Comparison of ENCODE assay signal across 11 cellular contexts in genomic region chr6:41451515-41452163, GRCh38.
A peak's percentile ranks its signal among the peaks of the same experiment; 100 is the strongest.
DNase-seq lines count a peak whose midpoint lies in the region; ATAC-seq, FAIRE-seq and TF ChIP-seq lines count a peak whose summit lies in the region.
"Had no signal": no experiment of that assay in that cellular context is flagged by ENCODE, and none has a peak within 500 bp of the region (broad histone marks: within the 10 kb centered on the region; RNA-seq: fewer than 3 reads in every experiment).

No MANE protein-coding gene starts in this region.

- H3K27ac Mint-ChIP-seq in activated T-helper 17 cell treated with anti-CD3 and anti-CD28 coated beads, Interleukin-2, amount 50 U/mL, for 72 hours: no peak overlapping the region

- no peak for TF ChIP-seq CTCF in heart left ventricle (IDR thresholded peaks at IDR 0.05)

- no peak for FAIRE-seq in GM12891 (lab: Jason Lieb, UNC)
- FAIRE-seq: RCC 7860 had no signal

- H3K4me3 Mint-ChIP-seq in activated T-helper 17 cell treated with anti-CD3 and anti-CD28 coated beads, Interleukin-2, amount 50 U/mL, for 72 hours: no peak overlapping the region
- H3K4me3 Mint-ChIP-seq: naive B cell had no signal

- DNase-seq in Right ventricle myocardium inferior (ENCODE audit: missing footprints) (no peak), cardiac septum (ENCODE audit: low spot score) (no peak), heart left ventricle (peak in 4 of 5 donors; percentile 55 to 73 (median 65)), posterior vena cava (ENCODE audit: low spot score) (peak; percentile 87), GM12891 (ENCODE audit: insufficient read length, low spot score) (no peak), NCI-H1092 treated with DMSO at 0.1 percent for 48 hours (lab: John Stamatoyannopoulos, UW) (no peak)
- no peak for DNase-seq in activated CD4-positive, alpha-beta T cell treated with anti-CD3 and anti-CD28 coated beads for 48 hours
- DNase-seq: naive B cell, T1000 had no signal

- no peaks in the 10 kb centered on the region for H3K36me3 ChIP-seq in heart left ventricle

- ATAC-seq in Right ventricle myocardium inferior (peak; percentile 83), heart left ventricle (peak; percentile 80 to 89 (median 86))
- no peak for ATAC-seq in activated T-helper 17 cell treated with anti-CD3 and anti-CD28 coated beads, Interleukin-2, amount 50 U/mL, for 72 hours (replicated peaks)

- H3K27ac ChIP-seq in heart left ventricle: peak overlapping the region; percentile 62 to 96 (median 86)

- no peaks in the 10 kb centered on the region for H3K27me3 Mint-ChIP-seq in activated T-helper 17 cell treated with anti-CD3 and anti-CD28 coated beads, Interleukin-2, amount 50 U/mL, for 72 hours

- WGBS in heart left ventricle, 4 donors: 34 to 51% (median 38%) methylated on average over 22 of the region's 22 CpGs

- H3K9me3 Mint-ChIP-seq in activated T-helper 17 cell treated with anti-CD3 and anti-CD28 coated beads, Interleukin-2, amount 50 U/mL, for 72 hours: no peaks in the 10 kb centered on the region
- H3K9me3 Mint-ChIP-seq: naive B cell had no signal

- H3K36me3 Mint-ChIP-seq in activated T-helper 17 cell treated with anti-CD3 and anti-CD28 coated beads, Interleukin-2, amount 50 U/mL, for 72 hours (ENCODE audit: low read depth): no peaks in the 10 kb centered on the region
- H3K36me3 Mint-ChIP-seq: naive B cell had no signal

- no peaks in the 10 kb centered on the region for H3K4me1 Mint-ChIP-seq in activated T-helper 17 cell treated with anti-CD3 and anti-CD28 coated beads, Interleukin-2, amount 50 U/mL, for 72 hours

- H3K4me3 ChIP-seq in heart left ventricle: peak overlapping the region in 2 of 12 donors; percentile 7 to 15

- peaks cover 0 to 6% (median 0%) of the 10 kb centered on the region in 9 donors for H3K27me3 ChIP-seq in heart left ventricle

- intact Hi-C loops in Right ventricle myocardium inferior (cut with DNase I): no loop called here
- intact Hi-C loops in cardiac septum (cut with DNase I): loop anchor here (2.0 kb wide), 2 partner anchors 25 to 81 kb away; no protein-coding TSS in a partner anchor
- intact Hi-C loops in heart left ventricle (cut with DNase I): loop anchor here in 3 of 10 donors (2.0 to 10.0 kb wide), 4 partner anchors 23 to 87 kb away; no protein-coding TSS in a partner anchor
- intact Hi-C loops in posterior vena cava (cut with DNase I): no loop called here

- no peaks in the 10 kb centered on the region for H3K9me3 ChIP-seq in heart left ventricle

- TF ChIP-seq POLR2A in heart left ventricle (IDR thresholded peaks at IDR 0.05) (peak in 1 of 2 donors; percentile 51), GM12891 (IDR thresholded peaks at IDR 0.05; ENCODE audit: low read depth, low read length) (no peak)

- H3K4me1 ChIP-seq in heart left ventricle: peaks cover 0 to 36% (median 25%) of the 10 kb centered on the region in 12 donors

TF ChIP-seq in GM12891, 5 proteins besides CTCF, POLR2A, EP300 and RAD21:
- TF ChIP-seq SPI1 (IDR thresholded peaks at IDR 0.05; ENCODE audit: low read depth, low read length) (no peak), POU2F2 (IDR thresholded peaks at IDR 0.05; ENCODE audit: low read depth, low read length) (no peak), PAX5 (IDR thresholded peaks at IDR 0.05; ENCODE audit: insufficient read depth, low read length, severe bottlenecking) (no peak), TAF1 (IDR thresholded peaks at IDR 0.05; ENCODE audit: low read depth, low read length) (no peak), POLR2AphosphoS5 (IDR thresholded peaks at IDR 0.05; ENCODE audit: low read depth, low read length) (no peak)

Comparison
In these comparisons a context has a peak if more than half of its experiments do, and no peak if none do; other contexts are left out.
1. DNase-seq: peak in heart left ventricle (4 of 5) and posterior vena cava (single experiment); none in Right ventricle myocardium inferior (single experiment), cardiac septum (single experiment), GM12891 (single experiment), activated CD4-positive, alpha-beta T cell treated with anti-CD3 and anti-CD28 coated beads for 48 hours (single experiment) and NCI-H1092 treated with DMSO at 0.1 percent for 48 hours (single experiment).